In the genomic region with DNA sequence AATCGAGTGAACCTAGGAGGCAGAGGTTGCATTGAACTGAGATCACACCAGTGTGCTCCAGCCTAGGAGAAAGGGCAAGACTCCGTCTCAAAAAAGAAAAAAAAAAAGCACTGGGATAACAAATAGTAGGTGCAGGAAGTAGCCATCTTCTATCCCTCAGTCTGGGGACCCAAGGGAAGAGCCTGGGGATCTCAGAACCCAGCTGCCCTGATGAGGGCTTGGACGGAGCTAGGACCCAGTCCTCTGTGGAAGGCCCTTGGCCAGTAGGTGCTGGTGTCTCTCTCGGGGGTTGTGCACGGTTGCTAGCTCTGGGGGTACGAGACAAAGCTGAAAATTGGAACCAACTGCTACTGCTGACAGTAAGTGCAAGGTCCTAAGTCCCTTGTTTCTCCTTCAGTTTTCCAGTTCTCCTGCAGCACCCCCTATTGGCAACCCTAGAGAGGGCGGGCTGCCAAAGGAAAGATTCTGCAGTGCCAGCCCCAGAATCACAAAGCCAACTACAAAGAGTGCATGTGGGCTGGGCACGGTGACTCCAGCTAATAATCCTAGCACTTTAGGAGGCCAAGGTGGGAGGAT, we compare ENCODE assay signal across 9 cellular contexts. TPM values are rescaled to one million over a fixed set of nuclear protein-coding genes. Genes with fewer than 3 reads are reported as not detected.
DNase-seq lines count a peak whose midpoint lies in the region; ATAC-seq and TF ChIP-seq lines count a peak whose summit lies in the region.
"Had no signal": no experiment of that assay in that cellular context is flagged by ENCODE, and none has a peak within 500 bp of the region (broad histone marks: within the 10 kb centered on the region; RNA-seq: fewer than 3 reads in every experiment).

No MANE protein-coding gene starts in this region.

- peak; percentile 74 for TF ChIP-seq CTCF in fibroblast of villous mesenchyme (IDR thresholded peaks at IDR 0.05; ENCODE audit: insufficient read depth, low read depth, low read length)

- H3K4me3 ChIP-seq in fibroblast of villous mesenchyme (ENCODE audit: low read depth, low read length), result no peak overlapping the region
- H3K4me3 ChIP-seq: BLaER1 had no signal

- DNase-seq in NCI-H2081 (lab: John Stamatoyannopoulos, UW), result peak; percentile 17 to 48
- DNase-seq in NCI-H2081 treated with DMSO at 0.1 percent for 48 hours (lab: John Stamatoyannopoulos, UW), result no peak
- DNase-seq in NCI-H1105 treated with DMSO at 0.1 percent for 48 hours (lab: John Stamatoyannopoulos, UW), result peak; percentile 19
- DNase-seq in activated CD8-positive, alpha-beta memory T cell treated with anti-CD3 and anti-CD28 coated beads, Interleukin-2, amount 50 U/mL, for 4 hours, result peak; percentile 17
- peak; percentile 51 for DNase-seq in fibroblast of villous mesenchyme (ENCODE audit: low read depth)
- DNase-seq in nucleus accumbens (lab: John Stamatoyannopoulos, UW), result peak in 49 of 56 donors; percentile 19 to 86 (median 65)
- no peak for DNase-seq in epidermal melanocyte (ENCODE audit: insufficient read length, low spot score)

- no peak for ATAC-seq in HG03159 (IDR thresholded peaks at IDR 0.05; ENCODE audit: unreplicated experiment)

RNA-seq across cellular contexts. Expression of gene KIF1B, which starts 57.6 kb away (rescaled TPM):
- total RNA-seq in fibroblast of villous mesenchyme, result 24.8 and 36.3 TPM in 2 replicates

Comparison
In these comparisons a context has a peak if more than half of its experiments do, and no peak if none do; other contexts are left out.
1. DNase-seq: peak in NCI-H2081 (2 of 2), NCI-H1105 treated with DMSO at 0.1 percent for 48 hours (single experiment), activated CD8-positive, alpha-beta memory T cell treated with anti-CD3 and anti-CD28 coated beads, Interleukin-2, amount 50 U/mL, for 4 hours (single experiment), fibroblast of villous mesenchyme (single experiment) and nucleus accumbens (49 of 56); none in NCI-H2081 treated with DMSO at 0.1 percent for 48 hours (single experiment) and epidermal melanocyte (single experiment).